ENCODE assay signal across 8 cellular contexts in the genomic region with DNA sequence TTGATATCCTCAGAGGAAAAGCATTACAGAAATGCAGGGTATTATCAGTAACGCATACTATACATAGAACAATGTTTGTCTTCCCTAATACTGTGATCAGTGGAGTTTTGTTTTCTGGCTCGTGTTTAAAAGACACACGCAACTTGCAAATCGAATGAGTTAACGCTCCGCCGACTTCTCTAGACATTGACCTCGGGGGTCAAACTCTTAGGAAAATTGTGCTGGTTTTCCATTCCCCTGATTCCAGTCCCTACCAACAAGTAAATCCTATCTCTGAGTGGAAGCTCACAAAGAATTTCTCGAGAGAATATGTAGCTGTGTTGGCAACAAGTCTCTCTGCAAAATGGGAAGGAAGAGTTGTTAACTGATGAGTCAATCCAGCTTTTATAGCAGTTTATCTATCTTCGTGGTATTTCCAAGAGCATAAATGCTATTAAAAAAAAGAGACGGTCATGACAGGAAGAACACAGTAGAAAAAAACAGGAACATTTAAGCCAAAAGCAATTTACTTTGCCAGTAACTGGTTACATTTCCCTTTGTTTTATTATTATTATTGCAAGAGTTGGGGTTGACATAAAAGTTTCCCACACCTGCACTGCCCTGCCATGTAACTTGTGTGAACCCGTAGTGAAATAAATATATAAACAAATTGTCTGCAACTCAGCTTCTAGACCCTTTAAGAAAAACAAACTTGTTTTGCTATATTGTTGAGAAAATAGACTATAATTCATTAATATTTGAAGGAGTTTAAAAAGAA.
DNase-seq lines count a peak whose midpoint lies in the region; ATAC-seq and TF ChIP-seq lines count a peak whose summit lies in the region.

No MANE protein-coding gene starts in this region.

- CTCF ChIA-PET in Calu3 (lab: Charles Lee) = interaction anchor here (0.6 to 1.6 kb wide), 6 partner anchors 8 to 357 kb away, joined by 3 to 8 read pairs (median 3); no protein-coding TSS in a partner anchor

- no TSS peak for BruUV-seq in Calu3 (replicated peaks; lab: Mats Ljungman, UMichigan)

- ATAC-seq in upper lobe of right lung (peak; percentile 10), GM18517 (IDR thresholded peaks at IDR 0.05; ENCODE audit: unreplicated experiment) (no peak)

- peak overlapping the region; percentile 92 to 95 for H3K27ac ChIP-seq in breast epithelium
- H3K27ac ChIP-seq in upper lobe of right lung = peak overlapping the region; percentile 93

- peaks cover 3% of the 10 kb centered on the region for H3K36me3 Mint-ChIP-seq in Calu3 (ENCODE audit: insufficient read depth, unreplicated experiment)

- TF ChIP-seq CTCF in Calu3 (IDR thresholded peaks at IDR 0.05; ENCODE audit: unreplicated experiment) = no peak
- no peak for TF ChIP-seq CTCF in breast epithelium (IDR thresholded peaks at IDR 0.05)
- no peak for TF ChIP-seq CTCF in upper lobe of right lung (IDR thresholded peaks at IDR 0.05)

- intact Hi-C loops in Calu3 (cut with micrococcal nuclease; ENCODE audit: unreplicated experiment) (no loop called here), breast epithelium (cut with DNase I; ENCODE audit: low total_unique reads) (no loop called here), upper lobe of right lung (cut with DNase I) (no loop called here)

- peaks cover 82% of the 10 kb centered on the region for H3K4me1 Mint-ChIP-seq in Calu3 (ENCODE audit: low read depth, unreplicated experiment)

- H3K4me3 ChIP-seq in breast epithelium (peak overlapping the region in 2 of 3 donors; percentile 3 to 35), upper lobe of right lung (peak overlapping the region; percentile 26)

- no peak for TF ChIP-seq POLR2A in breast epithelium (IDR thresholded peaks at IDR 0.05)

- no peaks in the 10 kb centered on the region for H3K9me3 Mint-ChIP-seq in Calu3 (ENCODE audit: low read depth, unreplicated experiment)

- H3K4me1 ChIP-seq in breast epithelium (peaks cover 5 to 25% of the 10 kb centered on the region in 2 donors), upper lobe of right lung (peaks cover 52% of the 10 kb centered on the region)

- no peaks in the 10 kb centered on the region for H3K27me3 Mint-ChIP-seq in Calu3 (ENCODE audit: unreplicated experiment)

- H3K27ac Mint-ChIP-seq in Calu3 (ENCODE audit: unreplicated experiment) = peak overlapping the region; percentile 7

- H3K4me3 Mint-ChIP-seq in Calu3 (ENCODE audit: low read depth, unreplicated experiment) = no peak overlapping the region

- no peaks in the 10 kb centered on the region for H3K27me3 ChIP-seq in breast epithelium
- H3K27me3 ChIP-seq in upper lobe of right lung = no peaks in the 10 kb centered on the region

- no peaks in the 10 kb centered on the region for H3K9me3 ChIP-seq in breast epithelium
- no peaks in the 10 kb centered on the region for H3K9me3 ChIP-seq in upper lobe of right lung

- DNase-seq in Calu3 (no peak), MV-4-11 (lab: John Stamatoyannopoulos, UW) (peak; percentile 85), breast epithelium (ENCODE audit: low spot score in 2 of 2) (no peak), lung microvascular endothelial cell (ENCODE audit: low read depth in 2 of 2) (peak; percentile 64 to 98), upper lobe of right lung (no peak), NCI-H2029 treated with DMSO at 0.1 percent for 48 hours (lab: John Stamatoyannopoulos, UW) (no peak), SK-N-DZ (ENCODE audit: low spot score) (no peak)

- H3K36me3 ChIP-seq in breast epithelium (no peaks in the 10 kb centered on the region), upper lobe of right lung (no peaks in the 10 kb centered on the region)

Comparison
In these comparisons a context has a peak if more than half of its experiments do, and no peak if none do; other contexts are left out.
1. DNase-seq: peak in MV-4-11 (single experiment) and lung microvascular endothelial cell (2 of 2); none in Calu3 (single experiment), breast epithelium (0 of 2), upper lobe of right lung (single experiment), NCI-H2029 treated with DMSO at 0.1 percent for 48 hours (single experiment) and SK-N-DZ (single experiment).